Comparison of ENCODE assay signal across 8 cellular contexts in the genomic region with DNA sequence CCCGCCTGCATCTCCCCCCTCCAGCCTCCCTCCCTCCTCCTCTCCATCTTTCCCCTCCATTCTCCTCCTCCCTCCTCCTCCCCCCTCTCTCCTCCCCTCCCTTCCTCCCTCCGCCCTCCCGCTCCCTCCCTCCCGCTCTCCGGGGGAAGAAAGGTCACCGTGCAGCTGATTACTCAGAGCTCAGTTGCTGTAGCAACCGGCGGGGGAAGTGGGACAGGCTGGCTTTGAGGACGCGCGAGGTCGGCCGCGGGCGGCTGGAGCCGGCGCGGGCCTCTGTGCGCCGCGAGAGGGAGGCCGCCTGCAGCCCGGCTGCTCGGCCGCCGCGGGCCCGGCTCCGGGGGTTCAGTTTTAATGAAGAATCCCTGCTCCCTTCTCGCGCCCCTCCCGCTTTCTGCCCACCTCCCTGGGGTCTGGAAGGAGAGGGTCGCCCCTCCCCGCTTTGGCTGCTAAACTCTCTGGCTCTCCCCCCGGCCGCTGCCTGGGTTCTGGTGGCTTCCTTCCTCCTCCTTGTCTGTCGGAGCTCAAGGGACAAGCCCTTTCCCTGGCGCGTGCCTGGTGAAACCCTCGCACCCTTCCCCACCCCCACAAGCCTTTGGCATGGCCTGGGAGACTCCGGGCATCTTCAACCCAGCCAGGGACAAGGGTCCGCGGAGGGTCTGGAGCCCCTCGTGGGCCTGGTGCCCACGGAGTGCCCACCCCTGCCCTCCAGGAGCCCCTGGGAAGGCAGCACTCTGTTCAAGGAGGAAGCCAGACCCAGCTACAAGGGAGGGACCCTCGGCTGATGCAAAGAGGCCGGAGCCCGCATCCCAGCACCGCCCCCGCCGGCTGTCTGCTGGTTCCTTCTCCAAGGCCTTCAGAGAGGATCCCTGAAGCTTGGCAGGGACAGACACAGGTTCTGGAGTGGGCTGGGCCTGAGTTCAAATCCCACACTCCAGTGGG.
DNase-seq lines count a peak whose midpoint lies in the region; ATAC-seq and TF ChIP-seq lines count a peak whose summit lies in the region.

No MANE protein-coding gene starts in this region.

- H3K9ac ChIP-seq in BLaER1 treated with 17β-estradiol and CSF1 and Interleukin-3, amounts not matched to agents 10 nM and 100 nM = peak overlapping the region; percentile 88 to 96 (median 93)
- H3K9ac ChIP-seq in IMR-90 (ENCODE audit: low read depth, low read length) (peak overlapping the region; percentile 97), mucosa of stomach (ENCODE audit: low read length) (peak overlapping the region; percentile 96)

- H3K36me3 ChIP-seq in BLaER1 treated with 17β-estradiol and CSF1 and Interleukin-3, amounts not matched to agents 10 nM and 100 nM = no peaks in the 10 kb centered on the region
- H3K36me3 ChIP-seq in IMR-90 (ENCODE audit: control insufficient read depth, insufficient read depth, low read length) (no peaks in the 10 kb centered on the region), PC-9 (ENCODE audit: low read depth) (no peaks in the 10 kb centered on the region), mucosa of stomach (ENCODE audit: control insufficient read depth, insufficient read depth, low read length) (no peaks in the 10 kb centered on the region)

- peak; percentile 90 for TF ChIP-seq POLR2A in IMR-90 (IDR thresholded peaks at IDR 0.05; ENCODE audit: low read depth, low read length)

- peaks cover 70 to 87% (median 81%) of the 10 kb centered on the region in 10 experiments for H3K4me1 ChIP-seq in BLaER1 treated with 17β-estradiol and CSF1 and Interleukin-3, amounts not matched to agents 10 nM and 100 nM
- H3K4me1 ChIP-seq in IMR-90 (ENCODE audit: control insufficient read depth, insufficient read depth, low read length) = peaks cover 36% of the 10 kb centered on the region
- H3K4me1 ChIP-seq in PC-9 (replicated peaks; ENCODE audit: insufficient read depth) = peaks cover 47% of the 10 kb centered on the region
- peaks cover 46% of the 10 kb centered on the region for H3K4me1 ChIP-seq in mucosa of stomach (ENCODE audit: control insufficient read depth, insufficient read depth, low read length)

- H3K14ac ChIP-seq in IMR-90 (replicated peaks; ENCODE audit: low read depth, low read length) = peak overlapping the region; percentile 99

- peak overlapping the region; percentile 96 to 100 for H4K8ac ChIP-seq in IMR-90 (ENCODE audit: low read depth in 2 of 2, low read length in 2 of 2)

- WGBS in IMR-90 (ENCODE audit: extremely low coverage in 2 of 2, insufficient read length in 1 of 2), 2 experiments = 0% methylated on average over 4 of the region's 51 CpGs; no CpG with 5 or more reads in 1 of the 2 experiments

- peak overlapping the region; percentile 38 to 69 (median 54) for H3K4me3 ChIP-seq in BLaER1 treated with 17β-estradiol and CSF1 and Interleukin-3, amounts not matched to agents 10 nM and 100 nM
- H3K4me3 ChIP-seq in IMR-90 (ENCODE audit: insufficient read depth, low read depth, low read length) (peak overlapping the region; percentile 25), PC-9 (peak overlapping the region; percentile 64), mucosa of stomach (ENCODE audit: low read length) (peak overlapping the region; percentile 15)

- no peaks in the 10 kb centered on the region for H3K27me3 ChIP-seq in BLaER1 treated with 17β-estradiol and CSF1 and Interleukin-3, amounts not matched to agents 10 nM and 100 nM
- H3K27me3 ChIP-seq in IMR-90 (ENCODE audit: control insufficient read depth, insufficient read depth, low read length) = no peaks in the 10 kb centered on the region
- H3K27me3 ChIP-seq in PC-9 (ENCODE audit: insufficient read depth, low read depth) = no peaks in the 10 kb centered on the region
- H3K27me3 ChIP-seq in mucosa of stomach (ENCODE audit: control insufficient read depth, insufficient read depth, low read length) = no peaks in the 10 kb centered on the region

- H3K27ac ChIP-seq in BLaER1 treated with 17β-estradiol and CSF1 and Interleukin-3, amounts not matched to agents 10 nM and 100 nM = peak overlapping the region; percentile 95 to 99 (median 98)
- H3K27ac ChIP-seq in IMR-90 (ENCODE audit: insufficient read depth, low read length) (peak overlapping the region; percentile 99), PC-9 (peak overlapping the region; percentile 89)

- dilution Hi-C loops in IMR-90 (cut with HindIII; ENCODE audit: low sequenced_read_pairs, unreplicated experiment) = no loop called here

- CTCF ChIA-PET in IMR-90 (lab: Yijun Ruan, JAX) (interaction anchor here (0.7 to 1.7 kb wide), 3 partner anchors 23 to 287 kb away, joined by 3 to 5 read pairs (median 3); no protein-coding TSS in a partner anchor), PC-9 (lab: Charles Lee) (interaction anchor here (0.6 to 1.2 kb wide), 5 partner anchors 20 to 294 kb away, joined by 3 to 7 read pairs (median 3); partner anchors contain the start of gene IER5L)

- H2BK20ac ChIP-seq in IMR-90 (ENCODE audit: low read depth, low read length) = peak overlapping the region; percentile 40

- H3K79me2 ChIP-seq in PC-9 (ENCODE audit: low read depth) = no peaks in the 10 kb centered on the region

- peak; percentile 98 for DNase-seq in IMR-90
- DNase-seq in PC-9 = peak; percentile 85 to 94
- peak; percentile 89 to 90 for DNase-seq in activated T-cell treated with anti-CD3 and anti-CD28 coated beads, Interleukin-2, amount 50 U/mL, for 48 hours
- DNase-seq in stimulated activated CD8-positive, alpha-beta memory T cell treated with anti-CD3 and anti-CD28 coated beads, Interleukin-4, amount 100 ng/mL, for 24 hours (ENCODE audit: low read depth) = peak; percentile 84

- peak overlapping the region; percentile 95 for H2BK120ac ChIP-seq in IMR-90 (ENCODE audit: low read depth, low read length)

- H2BK5ac ChIP-seq in IMR-90 (ENCODE audit: low read depth, low read length, poor library complexity, severe bottlenecking) = peak overlapping the region; percentile 99

- H3K18ac ChIP-seq in IMR-90 (ENCODE audit: low read depth, low read length) = peak overlapping the region; percentile 93

- peak; percentile 47 for TF ChIP-seq RAD21 in IMR-90 (IDR thresholded peaks at IDR 0.05; ENCODE audit: low read length)

- peak overlapping the region; percentile 99 for H3K4ac ChIP-seq in IMR-90 (ENCODE audit: low read depth, low read length)

- peaks cover 3% of the 10 kb centered on the region; the same call in 1 of the 2 replicates for H3K9me1 ChIP-seq in IMR-90 (ENCODE audit: insufficient read depth, low read length)

- ATAC-seq in GM19463 (IDR thresholded peaks at IDR 0.05; ENCODE audit: unreplicated experiment) (peak; percentile 80), IMR-90 (ENCODE audit: low read depth) (peak; percentile 90), esophagus mucosa (peak; percentile 85)

- H3F3A ChIP-seq in PC-9 (ENCODE audit: insufficient read depth, low read depth) = peaks cover 16% of the 10 kb centered on the region

- BruUV-seq in IMR-90 (replicated peaks; lab: Mats Ljungman, UMichigan) (no TSS peak), PC-9 (replicated peaks; lab: Mats Ljungman, UMichigan) (TSS peak; percentile 87)

- no peaks in the 10 kb centered on the region for H4K20me1 ChIP-seq in BLaER1 treated with 17β-estradiol and CSF1 and Interleukin-3, amounts not matched to agents 10 nM and 100 nM
- H4K20me1 ChIP-seq in IMR-90 (ENCODE audit: insufficient read depth, low read length) (no peaks in the 10 kb centered on the region), PC-9 (ENCODE audit: insufficient read depth) (no peaks in the 10 kb centered on the region)

- H2AK9ac ChIP-seq in IMR-90 (replicated peaks; ENCODE audit: low read depth, low read length, poor library complexity) = peak overlapping the region; percentile 100

- H2AFZ ChIP-seq in IMR-90 (replicated peaks; ENCODE audit: low read length, poor library complexity) (peak overlapping the region; percentile 87), PC-9 (peak overlapping the region; percentile 81)

- H3K4me2 ChIP-seq in BLaER1 treated with 17β-estradiol and CSF1 and Interleukin-3, amounts not matched to agents 10 nM and 100 nM = peak overlapping the region; percentile 82 to 97 (median 93)
- H3K4me2 ChIP-seq in IMR-90 (ENCODE audit: low read depth, low read length) = peak overlapping the region; percentile 74
- peak overlapping the region; percentile 99 for H3K4me2 ChIP-seq in PC-9

- intact Hi-C loops in IMR-90 (cut with micrococcal nuclease) = loop anchor here (1.0 kb wide), 1 partner anchor 151 kb away; no protein-coding TSS in a partner anchor
- intact Hi-C loops in PC-9 (cut with micrococcal nuclease; ENCODE audit: unreplicated experiment) = loop anchor here (1.0 to 2.0 kb wide), 2 partner anchors 22 to 77 kb away; no protein-coding TSS in a partner anchor

- H4K5ac ChIP-seq in IMR-90 (ENCODE audit: low read depth, low read length) = peak overlapping the region; percentile 94

- in situ Hi-C loops in IMR-90 (cut with MboI; ENCODE audit: low sequenced_read_pairs) = no loop called here

- no peaks in the 10 kb centered on the region for H3K9me2 ChIP-seq in PC-9 (ENCODE audit: insufficient read depth)

- H3K79me1 ChIP-seq in IMR-90 (ENCODE audit: low read depth in 1 of 2, low read length in 2 of 2) = peaks cover 3 to 9% of the 10 kb centered on the region in 2 experiments; a peak in 2 of 4 replicates

- no peaks in the 10 kb centered on the region for H3K9me3 ChIP-seq in BLaER1 treated with 17β-estradiol and CSF1 and Interleukin-3, amounts not matched to agents 10 nM and 100 nM (replicated peaks in 1 of 11)
- H3K9me3 ChIP-seq in IMR-90 (ENCODE audit: control insufficient read depth, insufficient read depth, low read length) (no peaks in the 10 kb centered on the region), PC-9 (ENCODE audit: insufficient read depth, low read depth) (no peaks in the 10 kb centered on the region), mucosa of stomach (ENCODE audit: control insufficient read depth, low read length) (no peaks in the 10 kb centered on the region)

- H3K56ac ChIP-seq in IMR-90 (ENCODE audit: extremely low read depth, insufficient read depth, low read length) = peak overlapping the region; percentile 99

- peak overlapping the region; percentile 87; the same call in 2 of the 3 replicates for H2BK15ac ChIP-seq in IMR-90 (ENCODE audit: low read depth, low read length)

- peak overlapping the region; percentile 100 for H4K91ac ChIP-seq in IMR-90 (ENCODE audit: insufficient read depth, low read depth, low read length)

- POLR2A ChIA-PET in IMR-90 (lab: Charles Lee; ENCODE audit: unreplicated experiment) = interaction anchor here (0.6 to 1.7 kb wide), 6 partner anchors 23 to 1616 kb away, joined by 3 to 8 read pairs (median 4); partner anchors contain the start of gene IER5L
- POLR2A ChIA-PET in PC-9 (lab: Charles Lee; ENCODE audit: unreplicated experiment) = interaction anchor here (0.5 to 1.2 kb wide), 13 partner anchors 21 to 321 kb away, joined by 3 to 27 read pairs (median 5); partner anchors contain the start of genes IER5L and NTMT1

- H2AK5ac ChIP-seq in IMR-90 (ENCODE audit: low read depth, low read length) = peak overlapping the region; percentile 99

- H3K23ac ChIP-seq in IMR-90 (ENCODE audit: low read depth, low read length) = peak overlapping the region; percentile 90

- TF ChIP-seq CTCF in IMR-90 (conservative IDR thresholded peaks at IDR 0.05; ENCODE audit: low read depth, low read length) = peak; percentile 39
- no peak for TF ChIP-seq CTCF in PC-9 (conservative IDR thresholded peaks at IDR 0.05)

TF ChIP-seq in IMR-90, 13 proteins besides CTCF, POLR2A, EP300 and RAD21 (continues in another document):
- TF ChIP-seq MAZ (IDR thresholded peaks at IDR 0.05; ENCODE audit: borderline replicate concordance, low read depth, low read length) = peak; percentile 100
- peak; percentile 54; the same call in 1 of the 2 replicates for TF ChIP-seq MXI1 (IDR thresholded peaks at IDR 0.05; ENCODE audit: borderline replicate concordance, low read depth, low read length)

Comparison
In these comparisons a context has a peak if more than half of its experiments do, and no peak if none do; other contexts are left out.
1. Peak in every context shown above with its lines: DNase-seq, ATAC-seq, H3K4me3 ChIP-seq and H3K27ac ChIP-seq.